ENCODE assay signal across 1 cellular context in the genomic region with DNA sequence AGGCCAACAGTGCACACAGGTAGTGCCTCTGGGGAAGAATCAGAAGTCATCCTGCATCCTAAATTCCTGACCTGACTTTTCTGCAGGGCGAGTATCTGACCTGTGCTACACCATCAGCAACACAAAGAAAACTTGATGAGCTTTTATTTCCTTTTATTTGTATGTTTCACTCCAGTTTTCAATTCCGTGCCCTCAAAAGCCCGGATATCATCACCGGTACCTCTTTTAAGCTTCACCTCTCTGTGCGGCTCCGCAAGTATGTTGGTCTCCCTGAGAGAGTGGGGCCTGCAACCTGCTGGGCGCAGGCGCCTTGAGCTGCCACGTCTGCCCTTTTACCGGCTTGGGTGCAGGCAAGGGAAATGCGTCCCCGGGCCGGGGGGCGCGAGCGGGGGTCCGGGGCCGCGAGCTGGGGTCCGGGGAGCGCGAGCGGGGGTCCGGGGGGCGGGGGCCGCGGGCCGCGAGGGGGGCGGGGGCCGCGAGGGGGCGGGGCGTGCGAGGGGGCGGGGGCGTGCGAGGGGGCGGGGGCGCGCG.
TF ChIP-seq lines count a peak whose summit lies in the region.

No MANE protein-coding gene starts in this region.

TF ChIP-seq in HEK293, 187 proteins besides CTCF, POLR2A, EP300 and RAD21 (continued from another document):
- TF ChIP-seq, protein P1, sequence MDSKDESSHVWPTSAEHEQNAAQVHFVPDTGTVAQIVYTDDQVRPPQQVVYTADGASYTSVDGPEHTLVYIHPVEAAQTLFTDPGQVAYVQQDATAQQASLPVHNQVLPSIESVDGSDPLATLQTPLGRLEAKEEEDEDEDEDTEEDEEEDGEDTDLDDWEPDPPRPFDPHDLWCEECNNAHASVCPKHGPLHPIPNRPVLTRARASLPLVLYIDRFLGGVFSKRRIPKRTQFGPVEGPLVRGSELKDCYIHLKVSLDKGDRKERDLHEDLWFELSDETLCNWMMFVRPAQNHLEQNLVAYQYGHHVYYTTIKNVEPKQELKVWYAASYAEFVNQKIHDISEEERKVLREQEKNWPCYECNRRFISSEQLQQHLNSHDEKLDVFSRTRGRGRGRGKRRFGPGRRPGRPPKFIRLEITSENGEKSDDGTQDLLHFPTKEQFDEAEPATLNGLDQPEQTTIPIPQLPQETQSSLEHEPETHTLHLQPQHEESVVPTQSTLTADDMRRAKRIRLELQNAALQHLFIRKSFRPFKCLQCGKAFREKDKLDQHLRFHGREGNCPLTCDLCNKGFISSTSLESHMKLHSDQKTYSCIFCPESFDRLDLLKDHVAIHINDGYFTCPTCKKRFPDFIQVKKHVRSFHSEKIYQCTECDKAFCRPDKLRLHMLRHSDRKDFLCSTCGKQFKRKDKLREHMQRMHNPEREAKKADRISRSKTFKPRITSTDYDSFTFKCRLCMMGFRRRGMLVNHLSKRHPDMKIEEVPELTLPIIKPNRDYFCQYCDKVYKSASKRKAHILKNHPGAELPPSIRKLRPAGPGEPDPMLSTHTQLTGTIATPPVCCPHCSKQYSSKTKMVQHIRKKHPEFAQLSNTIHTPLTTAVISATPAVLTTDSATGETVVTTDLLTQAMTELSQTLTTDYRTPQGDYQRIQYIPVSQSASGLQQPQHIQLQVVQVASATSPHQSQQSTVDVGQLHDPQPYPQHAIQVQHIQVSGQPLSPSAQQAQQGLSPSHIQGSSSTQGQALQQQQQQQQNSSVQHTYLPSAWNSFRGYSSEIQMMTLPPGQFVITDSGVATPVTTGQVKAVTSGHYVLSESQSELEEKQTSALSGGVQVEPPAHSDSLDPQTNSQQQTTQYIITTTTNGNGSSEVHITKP (tag by site-specific recombination; IDR thresholded peaks at IDR 0.05) = no peak
- TF ChIP-seq ZNF558 (tag by site-specific recombination; IDR thresholded peaks at IDR 0.05) = no peak
- TF ChIP-seq ZNF350 (tag by site-specific recombination; IDR thresholded peaks at IDR 0.05) = no peak
- TF ChIP-seq ZSCAN30 (tag by site-specific recombination; IDR thresholded peaks at IDR 0.05) = no peak
- TF ChIP-seq ZNF596 (tag by site-specific recombination; IDR thresholded peaks at IDR 0.05) = no peak
- TF ChIP-seq ZNF514 (tag by site-specific recombination; IDR thresholded peaks at IDR 0.05) = no peak
- TF ChIP-seq ZXDB (tag by site-specific recombination; IDR thresholded peaks at IDR 0.05) = no peak
- no peak for TF ChIP-seq ZNF157 (tag by site-specific recombination; IDR thresholded peaks at IDR 0.05)
- TF ChIP-seq ZNF302 (tag by site-specific recombination; IDR thresholded peaks at IDR 0.05; ENCODE audit: low read depth) = no peak
- no peak for TF ChIP-seq ZNF677 (tag by site-specific recombination; IDR thresholded peaks at IDR 0.05)
- no peak for TF ChIP-seq ZNF626 (tag by site-specific recombination; IDR thresholded peaks at IDR 0.05)
- TF ChIP-seq ZBTB26 (tag by site-specific recombination; optimal IDR thresholded peaks at IDR 0.05) = no peak
- TF ChIP-seq ZNF248 (tag by site-specific recombination; IDR thresholded peaks at IDR 0.05) = no peak
- TF ChIP-seq GLI4 (tag by site-specific recombination; IDR thresholded peaks at IDR 0.05) = no peak
- no peak for TF ChIP-seq ZNF791 (tag by site-specific recombination; IDR thresholded peaks at IDR 0.05)
- no peak for TF ChIP-seq ZNF37A (tag by site-specific recombination; IDR thresholded peaks at IDR 0.05)
- TF ChIP-seq ZNF704 (tag by site-specific recombination; IDR thresholded peaks at IDR 0.05) = no peak
- TF ChIP-seq ZNF830 (tag by site-specific recombination; IDR thresholded peaks at IDR 0.05; ENCODE audit: low read depth) = no peak
- no peak for TF ChIP-seq ZNF664 (tag by site-specific recombination; IDR thresholded peaks at IDR 0.05)
